In genomic region chr6:44441091-44441855, GRCh38 we compare ENCODE assay signal across 31 cellular contexts.
"Had no signal": no experiment of that assay in that cellular context is flagged by ENCODE, and none has a peak within 500 bp of the region (broad histone marks: within the 10 kb centered on the region; RNA-seq: fewer than 3 reads in every experiment).

No MANE protein-coding gene starts in this region.

- ATAC-seq: activated CD8-positive, alpha-beta T cell treated with anti-CD3 and anti-CD28 coated beads for 36 hours; activated T-cell treated with anti-CD3 and anti-CD28 coated beads, Interleukin-2, amount 50 U/mL, for 4 hours; activated T-helper 17 cell treated with anti-CD3 and anti-CD28 coated beads, Interleukin-2, amount 50 U/mL, for 72 hours; heart right ventricle; naive thymus-derived CD4-positive, alpha-beta T cell; stimulated activated naive B cell treated with anti-CD40 and anti-IgM and Interleukin-4, amounts not matched to agents 10 μg/mL and 1 μg/mL and 100 μg/mL, for 72 hours; WTC11 had no signal

- H3K36me3 ChIP-seq: ovary had no signal

- H3K27ac ChIP-seq: brain microvascular endothelial cell, epithelial cell of prostate, esophagus squamous epithelium, heart right ventricle, ovary, sigmoid colon, stomach, thyroid gland, vagina had no signal

- DNase-seq: activated CD4-positive, alpha-beta T cell treated with anti-CD3 and anti-CD28 coated beads, Interleukin-2, amount 50 U/mL, for 1 hour; activated CD8-positive, alpha-beta T cell treated with anti-CD3 and anti-CD28 coated beads for 36 hours; activated gamma-delta T cell treated with Interleukin-2 at 50 U/mL for 16 hours; activated naive CD4-positive, alpha-beta T cell treated with anti-CD3 and anti-CD28 coated beads, Interleukin-2, amount 50 U/mL, for 16 hours; activated T-cell treated with anti-CD3 and anti-CD28 coated beads, Interleukin-2, amount 50 U/mL, for 4 hours; amniotic stem cell; brain microvascular endothelial cell; caudate nucleus; cortex of kidney; endodermal cell; esophagus squamous epithelium; foreskin melanocyte; heart right ventricle; midbrain; naive thymus-derived CD4-positive, alpha-beta T cell; ovary; sigmoid colon; small intestine; stimulated activated CD4-positive, alpha-beta T cell treated with anti-CD3 and anti-CD28 coated beads, Interleukin-4, amount 100 ng/mL, for 4 hours; stimulated activated CD8-positive, alpha-beta memory T cell treated with anti-CD3 and anti-CD28 coated beads, Interleukin-4, amount 100 ng/mL, for 48 hours; stimulated activated naive B cell treated with anti-CD40 and anti-IgM and Interleukin-4, amounts not matched to agents 10 μg/mL and 1 μg/mL and 100 μg/mL, for 72 hours; stomach; T-helper 9 cell; thyroid gland; upper lobe of left lung had no signal

- H3K4me1 ChIP-seq: esophagus squamous epithelium, sigmoid colon, thyroid gland, vagina had no signal

- H3K27ac Mint-ChIP-seq: activated CD8-positive, alpha-beta T cell treated with anti-CD3 and anti-CD28 coated beads for 36 hours; activated T-helper 17 cell treated with anti-CD3 and anti-CD28 coated beads, Interleukin-2, amount 50 U/mL, for 72 hours; endodermal cell; memory B cell; naive thymus-derived CD4-positive, alpha-beta T cell; progenitor cell of endocrine pancreas; stimulated activated naive B cell treated with anti-CD40 and anti-IgM and Interleukin-4, amounts not matched to agents 10 μg/mL and 1 μg/mL and 100 μg/mL, for 72 hours; WTC11 had no signal

- H3K4me3 ChIP-seq: esophagus squamous epithelium, heart right ventricle, ovary, sigmoid colon, stomach, thyroid gland, upper lobe of left lung, vagina had no signal

- H3K27me3 Mint-ChIP-seq: activated CD8-positive, alpha-beta T cell treated with anti-CD3 and anti-CD28 coated beads for 36 hours; activated T-helper 17 cell treated with anti-CD3 and anti-CD28 coated beads, Interleukin-2, amount 50 U/mL, for 72 hours; memory B cell; naive thymus-derived CD4-positive, alpha-beta T cell; progenitor cell of endocrine pancreas; stimulated activated naive B cell treated with anti-CD40 and anti-IgM and Interleukin-4, amounts not matched to agents 10 μg/mL and 1 μg/mL and 100 μg/mL, for 72 hours had no signal

- H3K9me3 Mint-ChIP-seq: activated T-helper 17 cell treated with anti-CD3 and anti-CD28 coated beads, Interleukin-2, amount 50 U/mL, for 72 hours had no signal

- H3K9me3 ChIP-seq: thyroid gland had no signal

- H3K4me1 Mint-ChIP-seq: endodermal cell, WTC11 had no signal

- H3K4me3 Mint-ChIP-seq: activated CD8-positive, alpha-beta T cell treated with anti-CD3 and anti-CD28 coated beads for 36 hours; activated T-cell treated with anti-CD3 and anti-CD28 coated beads, Interleukin-2, amount 50 U/mL, for 4 hours; activated T-helper 17 cell treated with anti-CD3 and anti-CD28 coated beads, Interleukin-2, amount 50 U/mL, for 72 hours; endodermal cell; memory B cell; stimulated activated naive B cell treated with anti-CD40 and anti-IgM and Interleukin-4, amounts not matched to agents 10 μg/mL and 1 μg/mL and 100 μg/mL, for 72 hours; WTC11 had no signal
